In genomic region chr2:102251042-102251848, GRCh38 we compare ENCODE assay signal across 8 cellular contexts.
A peak's percentile ranks its signal among the peaks of the same experiment; 100 is the strongest.
DNase-seq lines count a peak whose midpoint lies in the region; ATAC-seq and TF ChIP-seq lines count a peak whose summit lies in the region.

No MANE protein-coding gene starts in this region.

- intact Hi-C loops in activated CD8-positive, alpha-beta T cell treated with anti-CD3 and anti-CD28 coated beads for 36 hours (cut with micrococcal nuclease): loop anchor here (5.0 kb wide), 1 partner anchor 191 kb away; no protein-coding TSS in a partner anchor
- intact Hi-C loops in natural killer cell (cut with micrococcal nuclease): loop anchor here (5.0 kb wide), 2 partner anchors 114 to 191 kb away; no protein-coding TSS in a partner anchor

- H3K27ac Mint-ChIP-seq in activated CD8-positive, alpha-beta T cell treated with anti-CD3 and anti-CD28 coated beads for 36 hours: peak overlapping the region; percentile 86
- peak overlapping the region in 1 of 2 donors; percentile 70 for H3K27ac Mint-ChIP-seq in natural killer cell

- H3K36me3 Mint-ChIP-seq in activated CD8-positive, alpha-beta T cell treated with anti-CD3 and anti-CD28 coated beads for 36 hours (ENCODE audit: low read depth): peaks cover 1% of the 10 kb centered on the region
- H3K36me3 Mint-ChIP-seq in natural killer cell: no peaks in the 10 kb centered on the region

- peak overlapping the region; percentile 1 to 66 (median 42) for H3K9ac ChIP-seq in subcutaneous abdominal adipose tissue (ENCODE audit: low read length in 5 of 5)

- peaks cover 7% of the 10 kb centered on the region for H3K27me3 Mint-ChIP-seq in activated CD8-positive, alpha-beta T cell treated with anti-CD3 and anti-CD28 coated beads for 36 hours
- peaks cover 0 to 8% of the 10 kb centered on the region in 2 donors for H3K27me3 Mint-ChIP-seq in natural killer cell (ENCODE audit: low read depth in 2 of 2)

- H3K4me1 ChIP-seq in subcutaneous abdominal adipose tissue (ENCODE audit: control insufficient read depth in 5 of 5, insufficient read depth in 5 of 5, low read length in 5 of 5): peaks cover 0 to 10% (median 9%) of the 10 kb centered on the region in 5 donors

- no peak overlapping the region for H3K27ac ChIP-seq in subcutaneous abdominal adipose tissue (ENCODE audit: low read depth, low read length)

- H3K4me1 Mint-ChIP-seq in activated CD8-positive, alpha-beta T cell treated with anti-CD3 and anti-CD28 coated beads for 36 hours (ENCODE audit: low read depth): peaks cover 39% of the 10 kb centered on the region
- peaks cover 35% of the 10 kb centered on the region in 2 donors for H3K4me1 Mint-ChIP-seq in natural killer cell

- peaks cover 0 to 2% (median 0%) of the 10 kb centered on the region in 5 donors for H3K27me3 ChIP-seq in subcutaneous abdominal adipose tissue (ENCODE audit: control insufficient read depth in 5 of 5, insufficient read depth in 4 of 5, low read length in 5 of 5)

- no peaks in the 10 kb centered on the region for H3K36me3 ChIP-seq in subcutaneous abdominal adipose tissue (ENCODE audit: control insufficient read depth in 5 of 5, insufficient read depth in 5 of 5, low read length in 5 of 5)

- H3K9me3 Mint-ChIP-seq in activated CD8-positive, alpha-beta T cell treated with anti-CD3 and anti-CD28 coated beads for 36 hours: peaks cover 4% of the 10 kb centered on the region
- H3K9me3 Mint-ChIP-seq in natural killer cell: no peaks in the 10 kb centered on the region

- DNase-seq in DMS53 (lab: John Stamatoyannopoulos, UW): peak; percentile 93
- peak; percentile 75 for DNase-seq in activated CD8-positive, alpha-beta T cell treated with anti-CD3 and anti-CD28 coated beads for 36 hours
- peak; percentile 62 for DNase-seq in epithelial cell of esophagus (ENCODE audit: low read depth)
- peak; percentile 59 for DNase-seq in natural killer cell
- DNase-seq in OCI-M2 (lab: John Stamatoyannopoulos, UW; ENCODE audit: unreplicated experiment): no peak

- H3K4me3 ChIP-seq in epithelial cell of esophagus (ENCODE audit: low read length) (peak overlapping the region; percentile 46), subcutaneous abdominal adipose tissue (ENCODE audit: low read depth in 1 of 5, low read length in 5 of 5) (peak overlapping the region; percentile 55 to 76 (median 59))

- ATAC-seq in HG03354 (IDR thresholded peaks at IDR 0.05; ENCODE audit: poor library complexity, severe bottlenecking, unreplicated experiment): peak; percentile 79
- ATAC-seq in activated CD8-positive, alpha-beta T cell treated with anti-CD3 and anti-CD28 coated beads for 36 hours: peak; percentile 70
- peak; percentile 66 to 82 (median 82) for ATAC-seq in natural killer cell
- no peak for ATAC-seq in GM18520 (IDR thresholded peaks at IDR 0.05; ENCODE audit: unreplicated experiment)

- POLR2A ChIA-PET in activated CD8-positive, alpha-beta T cell treated with anti-CD3 and anti-CD28 coated beads for 36 hours (lab: Charles Lee): interaction anchor here (1.0 kb wide), 1 partner anchor 171 kb away, joined by 3 read pairs; no protein-coding TSS in a partner anchor

- H3K4me3 Mint-ChIP-seq in activated CD8-positive, alpha-beta T cell treated with anti-CD3 and anti-CD28 coated beads for 36 hours: peak overlapping the region; percentile 74
- H3K4me3 Mint-ChIP-seq in natural killer cell: peak overlapping the region; percentile 92

- TF ChIP-seq CTCF in activated CD8-positive, alpha-beta T cell treated with anti-CD3 and anti-CD28 coated beads for 36 hours (IDR thresholded peaks at IDR 0.05): peak; percentile 86
- TF ChIP-seq CTCF in epithelial cell of esophagus (IDR thresholded peaks at IDR 0.05; ENCODE audit: insufficient read depth, low read depth, low read length, missing control alignments): peak; percentile 70
- peak; percentile 70 for TF ChIP-seq CTCF in natural killer cell (IDR thresholded peaks at IDR 0.05)

- CTCF ChIA-PET in activated CD8-positive, alpha-beta T cell treated with anti-CD3 and anti-CD28 coated beads for 36 hours (lab: Charles Lee): interaction anchor here (0.5 to 4.2 kb wide), 28 partner anchors 7 to 534 kb away, joined by 3 to 43 read pairs (median 4); partner anchors contain the start of gene IL18R1

- no peaks in the 10 kb centered on the region for H3K9me3 ChIP-seq in subcutaneous abdominal adipose tissue (ENCODE audit: control insufficient read depth in 5 of 5, low read length in 5 of 5)
